ENCODE assay signal across 19 cellular contexts in the genomic region with DNA sequence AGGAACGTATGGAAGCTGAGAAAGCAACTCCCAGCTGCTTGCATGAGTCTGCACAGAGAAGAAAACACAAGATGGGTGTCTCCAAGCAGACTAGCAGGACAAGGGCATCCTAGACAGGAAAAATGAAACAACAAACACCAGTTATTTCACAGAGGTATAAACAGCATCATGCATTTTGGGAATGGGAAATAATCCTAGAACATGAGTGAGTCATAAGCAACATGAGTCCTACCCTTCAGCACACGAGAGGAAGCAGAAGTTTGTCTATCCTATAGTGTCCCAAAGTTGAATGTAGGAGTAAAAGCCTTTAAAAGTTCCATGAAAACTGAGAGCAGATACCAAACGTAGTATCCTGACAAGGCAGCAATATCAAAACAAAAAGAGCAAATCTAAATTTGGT.
"Had no signal": no experiment of that assay in that cellular context is flagged by ENCODE, and none has a peak within 500 bp of the region (broad histone marks: within the 10 kb centered on the region; RNA-seq: fewer than 3 reads in every experiment).

No MANE protein-coding gene starts in this region.

- H3K4me1 ChIP-seq: breast epithelium had no signal

- H3K27ac Mint-ChIP-seq: activated CD8-positive, alpha-beta T cell treated with anti-CD3 and anti-CD28 coated beads, Interleukin-2, amount 10 ng/mL, durations not matched to agents 7 days and 5 days; activated naive CD4-positive, alpha-beta T cell treated with anti-CD3 and anti-CD28 coated beads, Interleukin-2, amount 50 U/mL, for 24 hours; T-helper 1 cell treated with Interleukin-12 subunit alpha and Interleukin-12 subunit beta and Interleukin-4 antibody, amounts not matched to agents 30 μg/mL and 1 μg/mL, for 36 hours had no signal

- H3K27ac ChIP-seq: breast epithelium had no signal

- H3K36me3 ChIP-seq: breast epithelium had no signal

- ATAC-seq: activated CD4-positive, CD25-positive, alpha-beta regulatory T cell treated with anti-CD3 and anti-CD28 coated beads, Interleukin-2, amount 50 U/mL, for 24 hours; activated CD8-positive, alpha-beta T cell treated with anti-CD3 and anti-CD28 coated beads, Interleukin-2, amount 10 ng/mL, durations not matched to agents 7 days and 5 days had no signal

- H3K4me3 ChIP-seq: breast epithelium had no signal

- H3K4me1 Mint-ChIP-seq: activated naive CD4-positive, alpha-beta T cell treated with anti-CD3 and anti-CD28 coated beads, Interleukin-2, amount 50 U/mL, for 24 hours had no signal

- H3K36me3 Mint-ChIP-seq: activated naive CD4-positive, alpha-beta T cell treated with anti-CD3 and anti-CD28 coated beads, Interleukin-2, amount 50 U/mL, for 24 hours had no signal

- H3K27me3 ChIP-seq: breast epithelium had no signal

- DNase-seq: activated CD4-positive, alpha-beta T cell treated with anti-CD3 and anti-CD28 coated beads for 4 hours; activated CD4-positive, alpha-beta T cell treated with anti-CD3 and anti-CD28 coated beads, Interleukin-2, amount 50 U/mL, for 4 hours; activated CD8-positive, alpha-beta memory T cell treated with anti-CD3 and anti-CD28 coated beads, Interleukin-2, amount 50 U/mL, for 48 hours; activated CD8-positive, alpha-beta T cell treated with anti-CD3 and anti-CD28 coated beads, Interleukin-2, amount 10 ng/mL, durations not matched to agents 7 days and 5 days; activated T-cell treated with anti-CD3 and anti-CD28 coated beads, Interleukin-2, amount 50 U/mL, for 1 hour; aorta; central memory CD4-positive, alpha-beta T cell; Karpas-422; NCI-H1048; NCI-H2029; NCI-H2107; NCI-H2171 treated with DMSO at 0.1 percent for 48 hours; NCI-H226; NCI-H526; SHP77 treated with DMSO at 0.1 percent for 48 hours had no signal

- H3K4me3 Mint-ChIP-seq: activated CD8-positive, alpha-beta T cell treated with anti-CD3 and anti-CD28 coated beads, Interleukin-2, amount 10 ng/mL, durations not matched to agents 7 days and 5 days; activated naive CD4-positive, alpha-beta T cell treated with anti-CD3 and anti-CD28 coated beads, Interleukin-2, amount 50 U/mL, for 24 hours; T-helper 1 cell treated with Interleukin-12 subunit alpha and Interleukin-12 subunit beta and Interleukin-4 antibody, amounts not matched to agents 30 μg/mL and 1 μg/mL, for 36 hours had no signal

- H3K9me3 ChIP-seq: breast epithelium had no signal

- H3K9me3 Mint-ChIP-seq: activated naive CD4-positive, alpha-beta T cell treated with anti-CD3 and anti-CD28 coated beads, Interleukin-2, amount 50 U/mL, for 24 hours; T-helper 1 cell treated with Interleukin-12 subunit alpha and Interleukin-12 subunit beta and Interleukin-4 antibody, amounts not matched to agents 30 μg/mL and 1 μg/mL, for 36 hours had no signal
